14 cellular contexts compared by ENCODE assay signal in the genomic region with DNA sequence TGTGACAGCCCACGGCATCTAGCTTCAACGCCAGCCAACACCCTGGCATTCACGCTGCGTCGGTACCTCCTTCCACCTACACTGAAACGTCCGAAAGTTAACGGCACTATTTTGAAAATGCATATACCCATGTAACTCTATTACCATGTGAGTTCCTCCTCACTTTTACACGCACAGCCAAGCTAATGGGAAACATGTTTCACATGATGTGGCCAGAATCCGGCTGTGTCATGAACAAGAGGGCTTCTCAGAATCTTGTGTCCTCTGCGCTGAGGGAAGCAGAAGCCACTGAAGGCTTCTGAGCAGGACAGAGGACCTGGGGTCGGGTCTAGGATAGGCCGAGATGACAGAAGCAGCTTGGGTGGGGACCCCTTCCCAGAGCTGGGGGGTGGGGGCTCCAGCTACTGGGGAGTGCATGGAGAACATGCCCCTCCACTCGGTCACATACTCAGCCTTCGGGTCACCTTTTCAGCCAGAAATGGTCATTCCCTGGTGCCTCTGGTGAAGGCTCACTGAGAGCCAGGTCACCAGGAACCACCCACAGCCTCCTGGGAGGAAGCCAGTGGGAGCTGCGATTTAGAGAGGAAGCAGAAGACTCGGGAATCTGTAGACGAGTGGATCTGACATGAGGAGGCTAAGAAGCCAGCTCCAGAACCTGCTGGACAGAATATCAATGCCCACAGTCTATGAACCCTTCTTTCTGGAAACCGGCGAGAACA. TPM values are rescaled to one million over a fixed set of nuclear protein-coding genes. Genes with fewer than 3 reads are reported as not detected.
DNase-seq lines count a peak whose midpoint lies in the region; ATAC-seq and TF ChIP-seq lines count a peak whose summit lies in the region.
"Had no signal": no experiment of that assay in that cellular context is flagged by ENCODE, and none has a peak within 500 bp of the region (broad histone marks: within the 10 kb centered on the region; RNA-seq: fewer than 3 reads in every experiment).

No MANE protein-coding gene starts in this region.

- TF ChIP-seq POLR2A in uterus (IDR thresholded peaks at IDR 0.05), result no peak

- no peak for ATAC-seq in GM23338
- ATAC-seq in GM18502 (IDR thresholded peaks at IDR 0.05; ENCODE audit: poor library complexity, unreplicated experiment), result no peak
- ATAC-seq: PC-3 had no signal

- TF ChIP-seq CTCF in GM23338 (conservative IDR thresholded peaks at IDR 0.05; ENCODE audit: low read depth in 2 of 2) (no peak), chondrocyte (IDR thresholded peaks at IDR 0.05) (no peak), uterus (IDR thresholded peaks at IDR 0.05) (no peak)

- H3K4me1 ChIP-seq in GM23338 (ENCODE audit: insufficient read depth) (peaks cover 18% of the 10 kb centered on the region), uterus (peaks cover 0 to 4% of the 10 kb centered on the region in 2 donors)

- H3K4me2 ChIP-seq in GM23338, result no peak overlapping the region

- H4K20me1 ChIP-seq in GM23338 (replicated peaks; ENCODE audit: insufficient read depth), result peaks cover 26% of the 10 kb centered on the region

- H3K9me3 ChIP-seq in uterus, result no peaks in the 10 kb centered on the region

- H3K9me3 Mint-ChIP-seq in GM23338, result 0 out of 3 replicates have a peak, but pooled peaks cover 5% of the 10 kb centered on the region
- H3K9me3 Mint-ChIP-seq in chondrocyte (ENCODE audit: low read depth), result peaks cover 11% of the 10 kb centered on the region

- H2AFZ ChIP-seq in GM23338, result no peak overlapping the region

- H3K4me3 Mint-ChIP-seq in GM23338, result no peak overlapping the region
- H3K4me3 Mint-ChIP-seq in chondrocyte (ENCODE audit: unreplicated experiment), result no peak overlapping the region
- H3K4me3 Mint-ChIP-seq: HFFc6 had no signal

- H3K27me3 ChIP-seq in GM23338 (ENCODE audit: insufficient read depth) (no peaks in the 10 kb centered on the region), uterus (no peaks in the 10 kb centered on the region)
- H3K27me3 ChIP-seq: MG63 had no signal

- DNase-seq in GM23338 (ENCODE audit: low spot score) (no peak), chondrocyte (ENCODE audit: low spot score) (no peak), mesenteric fat pad (ENCODE audit: low spot score) (peak; percentile 55), uterus (peak in 1 of 2 donors; percentile 23), GM19240 (ENCODE audit: insufficient read length, low spot score) (no peak), NCI-H82 treated with DMSO at 0.1 percent for 48 hours (lab: John Stamatoyannopoulos, UW; ENCODE audit: unreplicated experiment) (no peak)
- DNase-seq: DMS53, HFFc6, MG63, NCI-H1092 treated with DMSO at 0.1 percent for 48 hours, NCI-H1694 treated with DMSO at 0.1 percent for 48 hours, NCI-H69, PC-3 had no signal

- H3K27me3 Mint-ChIP-seq in GM23338 (ENCODE audit: insufficient read depth, low read depth, poor library complexity), result peaks cover 11% of the 10 kb centered on the region
- no peaks in the 10 kb centered on the region for H3K27me3 Mint-ChIP-seq in chondrocyte (ENCODE audit: low read depth)

- no peaks in the 10 kb centered on the region for H3F3A ChIP-seq in GM23338 (replicated peaks; ENCODE audit: low read depth)

- no peaks in the 10 kb centered on the region for H3K36me3 ChIP-seq in GM23338 (ENCODE audit: insufficient read depth)
- H3K36me3 ChIP-seq in uterus, result no peaks in the 10 kb centered on the region
- H3K36me3 ChIP-seq: MG63 had no signal

- peaks cover 98% of the 10 kb centered on the region for H3K79me2 ChIP-seq in GM23338 (replicated peaks; ENCODE audit: insufficient read depth)

- H3K4me1 Mint-ChIP-seq in GM23338, result peaks cover 29% of the 10 kb centered on the region
- H3K4me1 Mint-ChIP-seq in chondrocyte (ENCODE audit: low read depth), result peaks cover 22% of the 10 kb centered on the region

- intact Hi-C loops in uterus (cut with DNase I; ENCODE audit: low total_unique reads), result no loop called here

- 0 out of 2 replicates have a peak overlapping the region, but pooled peaks have one; percentile 23 for H3K27ac Mint-ChIP-seq in GM23338
- peak overlapping the region; percentile 8 for H3K27ac Mint-ChIP-seq in chondrocyte (ENCODE audit: unreplicated experiment)
- H3K27ac Mint-ChIP-seq: HFFc6 had no signal

- H3K27ac ChIP-seq in GM23338 (ENCODE audit: low read depth) (peak overlapping the region; percentile 50; the same call in 1 of the 2 replicates), uterus (peak overlapping the region; percentile 19 to 24)

- H3K4me3 ChIP-seq in GM23338, result no peak overlapping the region
- H3K4me3 ChIP-seq in uterus, result no peak overlapping the region
- H3K4me3 ChIP-seq: MG63 had no signal

- H3K9me2 ChIP-seq in GM23338 (ENCODE audit: insufficient read depth), result no peaks in the 10 kb centered on the region

- H3K36me3 Mint-ChIP-seq in GM23338 (ENCODE audit: low read depth), result peaks cover 16% of the 10 kb centered on the region; the same call in 2 of the 3 replicates
- H3K36me3 Mint-ChIP-seq in chondrocyte (ENCODE audit: low read depth), result peaks cover 2% of the 10 kb centered on the region

TF ChIP-seq in GM23338, 12 proteins besides CTCF, POLR2A, EP300 and RAD21 (continues in another document):
- TF ChIP-seq ZNF331 (CRISPR knock-in tag; IDR thresholded peaks at IDR 0.05; ENCODE audit: low read depth), result no peak
- TF ChIP-seq, protein P1, sequence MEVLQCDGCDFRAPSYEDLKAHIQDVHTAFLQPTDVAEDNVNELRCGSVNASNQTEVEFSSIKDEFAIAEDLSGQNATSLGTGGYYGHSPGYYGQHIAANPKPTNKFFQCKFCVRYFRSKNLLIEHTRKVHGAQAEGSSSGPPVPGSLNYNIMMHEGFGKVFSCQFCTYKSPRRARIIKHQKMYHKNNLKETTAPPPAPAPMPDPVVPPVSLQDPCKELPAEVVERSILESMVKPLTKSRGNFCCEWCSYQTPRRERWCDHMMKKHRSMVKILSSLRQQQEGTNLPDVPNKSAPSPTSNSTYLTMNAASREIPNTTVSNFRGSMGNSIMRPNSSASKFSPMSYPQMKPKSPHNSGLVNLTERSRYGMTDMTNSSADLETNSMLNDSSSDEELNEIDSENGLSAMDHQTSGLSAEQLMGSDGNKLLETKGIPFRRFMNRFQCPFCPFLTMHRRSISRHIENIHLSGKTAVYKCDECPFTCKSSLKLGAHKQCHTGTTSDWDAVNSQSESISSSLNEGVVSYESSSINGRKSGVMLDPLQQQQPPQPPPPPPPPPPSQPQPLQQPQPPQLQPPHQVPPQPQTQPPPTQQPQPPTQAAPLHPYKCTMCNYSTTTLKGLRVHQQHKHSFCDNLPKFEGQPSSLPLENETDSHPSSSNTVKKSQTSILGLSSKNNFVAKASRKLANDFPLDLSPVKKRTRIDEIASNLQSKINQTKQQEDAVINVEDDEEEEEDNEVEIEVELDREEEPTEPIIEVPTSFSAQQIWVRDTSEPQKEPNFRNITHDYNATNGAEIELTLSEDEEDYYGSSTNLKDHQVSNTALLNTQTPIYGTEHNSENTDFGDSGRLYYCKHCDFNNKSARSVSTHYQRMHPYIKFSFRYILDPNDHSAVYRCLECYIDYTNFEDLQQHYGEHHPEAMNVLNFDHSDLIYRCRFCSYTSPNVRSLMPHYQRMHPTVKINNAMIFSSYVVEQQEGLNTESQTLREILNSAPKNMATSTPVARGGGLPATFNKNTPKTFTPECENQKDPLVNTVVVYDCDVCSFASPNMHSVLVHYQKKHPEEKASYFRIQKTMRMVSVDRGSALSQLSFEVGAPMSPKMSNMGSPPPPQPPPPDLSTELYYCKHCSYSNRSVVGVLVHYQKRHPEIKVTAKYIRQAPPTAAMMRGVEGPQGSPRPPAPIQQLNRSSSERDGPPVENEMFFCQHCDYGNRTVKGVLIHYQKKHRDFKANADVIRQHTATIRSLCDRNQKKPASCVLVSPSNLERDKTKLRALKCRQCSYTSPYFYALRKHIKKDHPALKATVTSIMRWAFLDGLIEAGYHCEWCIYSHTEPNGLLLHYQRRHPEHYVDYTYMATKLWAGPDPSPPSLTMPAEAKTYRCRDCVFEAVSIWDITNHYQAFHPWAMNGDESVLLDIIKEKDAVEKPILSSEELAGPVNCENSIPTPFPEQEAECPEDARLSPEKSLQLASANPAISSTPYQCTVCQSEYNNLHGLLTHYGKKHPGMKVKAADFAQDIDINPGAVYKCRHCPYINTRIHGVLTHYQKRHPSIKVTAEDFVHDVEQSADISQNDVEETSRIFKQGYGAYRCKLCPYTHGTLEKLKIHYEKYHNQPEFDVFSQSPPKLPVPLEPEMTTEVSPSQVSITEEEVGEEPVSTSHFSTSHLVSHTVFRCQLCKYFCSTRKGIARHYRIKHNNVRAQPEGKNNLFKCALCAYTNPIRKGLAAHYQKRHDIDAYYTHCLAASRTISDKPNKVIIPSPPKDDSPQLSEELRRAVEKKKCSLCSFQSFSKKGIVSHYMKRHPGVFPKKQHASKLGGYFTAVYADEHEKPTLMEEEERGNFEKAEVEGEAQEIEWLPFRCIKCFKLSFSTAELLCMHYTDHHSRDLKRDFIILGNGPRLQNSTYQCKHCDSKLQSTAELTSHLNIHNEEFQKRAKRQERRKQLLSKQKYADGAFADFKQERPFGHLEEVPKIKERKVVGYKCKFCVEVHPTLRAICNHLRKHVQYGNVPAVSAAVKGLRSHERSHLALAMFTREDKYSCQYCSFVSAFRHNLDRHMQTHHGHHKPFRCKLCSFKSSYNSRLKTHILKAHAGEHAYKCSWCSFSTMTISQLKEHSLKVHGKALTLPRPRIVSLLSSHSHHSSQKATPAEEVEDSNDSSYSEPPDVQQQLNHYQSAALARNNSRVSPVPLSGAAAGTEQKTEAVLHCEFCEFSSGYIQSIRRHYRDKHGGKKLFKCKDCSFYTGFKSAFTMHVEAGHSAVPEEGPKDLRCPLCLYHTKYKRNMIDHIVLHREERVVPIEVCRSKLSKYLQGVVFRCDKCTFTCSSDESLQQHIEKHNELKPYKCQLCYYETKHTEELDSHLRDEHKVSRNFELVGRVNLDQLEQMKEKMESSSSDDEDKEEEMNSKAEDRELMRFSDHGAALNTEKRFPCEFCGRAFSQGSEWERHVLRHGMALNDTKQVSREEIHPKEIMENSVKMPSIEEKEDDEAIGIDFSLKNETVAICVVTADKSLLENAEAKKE (CRISPR knock-in tag; IDR thresholded peaks at IDR 0.05), result no peak
- TF ChIP-seq STAT1 (IDR thresholded peaks at IDR 0.05; ENCODE audit: unreplicated experiment), result no peak
- TF ChIP-seq EZH2 (IDR thresholded peaks at IDR 0.05; ENCODE audit: low read depth, unreplicated experiment), result no peak

RNA-seq across cellular contexts. Expression of a gene that starts 41.5 kb away (rescaled TPM):
- total RNA-seq in GM23338 (2014; rRNA removed; shearing (Covaris generic)), result 41.8 and 46.2 TPM in 2 replicates
- polyA plus RNA-seq in GM23338 (2016; fragmentation: Nextera tagmentation; extraction: Ambion mirVana), result 6.6 and 8.1 TPM in 2 replicates
- total RNA-seq in chondrocyte, result 16.4 to 27.0 TPM (median 22.3 TPM) in 3 replicates
- total RNA-seq in mesenteric fat pad, result 44.9 TPM
- total RNA-seq in uterus, result 10 to 100 TPM; 42.1 to 91.5 (median 73.4) TPM
